Comparison of ENCODE assay signal across 8 cellular contexts in genomic region chr9:34957492-34958410, GRCh38. TPM values are rescaled to one million over a fixed set of nuclear protein-coding genes. Genes with fewer than 3 reads are reported as not detected.
DNase-seq lines count a peak whose midpoint lies in the region; ATAC-seq and TF ChIP-seq lines count a peak whose summit lies in the region.

Gene PHF24 (plus strand): TSS chr9:34958285. CDS start chr9:34971299, 13,014 bp downstream.

- H3K9ac ChIP-seq in endocrine pancreas (ENCODE audit: control insufficient read depth, insufficient read depth, low read length) = peak within 1 kb of the TSS; percentile 55

- intact Hi-C loops in upper lobe of right lung (cut with DNase I) = no loop called here

- H3K36me3 ChIP-seq in endocrine pancreas (ENCODE audit: control insufficient read depth, insufficient read depth, low read length) = no peaks in the 10 kb centered on the region
- no peaks in the 10 kb centered on the region for H3K36me3 ChIP-seq in upper lobe of right lung

- H3K4me1 ChIP-seq in endocrine pancreas (ENCODE audit: control insufficient read depth, insufficient read depth, low read length) (no peaks in the 10 kb centered on the region), upper lobe of right lung (peaks cover 6% of the 10 kb centered on the region)

- no peaks in the 10 kb centered on the region for H3K36me3 Mint-ChIP-seq in naive thymus-derived CD8-positive, alpha-beta T cell

- POLR2A ChIA-PET in naive thymus-derived CD8-positive, alpha-beta T cell (lab: Charles Lee) = no interaction called here

- H3K27me3 ChIP-seq in endocrine pancreas (ENCODE audit: control insufficient read depth, insufficient read depth, low read length) (peaks cover 2% of the 10 kb centered on the region), upper lobe of right lung (peaks cover 55% of the 10 kb centered on the region)

- no peaks in the 10 kb centered on the region for H3K9me3 ChIP-seq in endocrine pancreas (ENCODE audit: control insufficient read depth, low read length)
- H3K9me3 ChIP-seq in upper lobe of right lung = no peaks in the 10 kb centered on the region

- H3K9me3 Mint-ChIP-seq in naive thymus-derived CD8-positive, alpha-beta T cell = no peaks in the 10 kb centered on the region

- DNase-seq in NCI-H345 (lab: John Stamatoyannopoulos, UW) (peak; percentile 39), NCI-H345 treated with DMSO at 0.1 percent for 48 hours (lab: John Stamatoyannopoulos, UW; ENCODE audit: unreplicated experiment) (no peak), T-helper 9 cell (peak; percentile 5), upper lobe of right lung (no peak), NCI-H128 (lab: John Stamatoyannopoulos, UW; ENCODE audit: unreplicated experiment) (no peak)
- peak in 5 of 10 donors; percentile 12 to 40 (median 19) for DNase-seq in naive thymus-derived CD8-positive, alpha-beta T cell

- H3K4me3 ChIP-seq in endocrine pancreas (ENCODE audit: control insufficient read depth, insufficient read depth, low read length) (no peak within 1 kb of the TSS), upper lobe of right lung (peak within 1 kb of the TSS; percentile 32)

- ATAC-seq in naive thymus-derived CD8-positive, alpha-beta T cell = peak; percentile 89
- ATAC-seq in upper lobe of right lung (peak; percentile 78), HG03354 (IDR thresholded peaks at IDR 0.05; ENCODE audit: poor library complexity, severe bottlenecking, unreplicated experiment) (no peak)

- no peak for TF ChIP-seq CTCF in upper lobe of right lung (IDR thresholded peaks at IDR 0.05)

- H3K27me3 Mint-ChIP-seq in naive thymus-derived CD8-positive, alpha-beta T cell = peaks cover 29 to 66% (median 62%) of the 10 kb centered on the region in 5 donors

- peaks cover 0 to 6% (median 1%) of the 10 kb centered on the region in 4 donors for H3K4me1 Mint-ChIP-seq in naive thymus-derived CD8-positive, alpha-beta T cell

- peak within 1 kb of the TSS; percentile 54 to 83 (median 66) for H3K4me3 Mint-ChIP-seq in naive thymus-derived CD8-positive, alpha-beta T cell

- no peak within 1 kb of the TSS for H3K27ac ChIP-seq in upper lobe of right lung

- H3K27ac Mint-ChIP-seq in naive thymus-derived CD8-positive, alpha-beta T cell = no peak within 1 kb of the TSS

RNA-seq across cellular contexts. Expression of gene PHF24, which starts in this region (rescaled TPM):
- total RNA-seq in naive thymus-derived CD8-positive, alpha-beta T cell = not detected
- not detected for polyA plus RNA-seq in naive thymus-derived CD8-positive, alpha-beta T cell
- total RNA-seq in upper lobe of right lung = 0.23 TPM

Comparison
In these comparisons a context has a peak if more than half of its experiments do, and no peak if none do; other contexts are left out.
1. DNase-seq: peak in NCI-H345 (single experiment) and T-helper 9 cell (single experiment); none in NCI-H345 treated with DMSO at 0.1 percent for 48 hours (single experiment), upper lobe of right lung (single experiment) and NCI-H128 (single experiment).
2. Peak in ATAC-seq in naive thymus-derived CD8-positive, alpha-beta T cell; RNA of the gene not detected or under 1 TPM.
3. Peak in ATAC-seq and H3K4me3 ChIP-seq in upper lobe of right lung; RNA of the gene not detected or under 1 TPM.